9 cellular contexts compared by ENCODE assay signal in the genomic region with DNA sequence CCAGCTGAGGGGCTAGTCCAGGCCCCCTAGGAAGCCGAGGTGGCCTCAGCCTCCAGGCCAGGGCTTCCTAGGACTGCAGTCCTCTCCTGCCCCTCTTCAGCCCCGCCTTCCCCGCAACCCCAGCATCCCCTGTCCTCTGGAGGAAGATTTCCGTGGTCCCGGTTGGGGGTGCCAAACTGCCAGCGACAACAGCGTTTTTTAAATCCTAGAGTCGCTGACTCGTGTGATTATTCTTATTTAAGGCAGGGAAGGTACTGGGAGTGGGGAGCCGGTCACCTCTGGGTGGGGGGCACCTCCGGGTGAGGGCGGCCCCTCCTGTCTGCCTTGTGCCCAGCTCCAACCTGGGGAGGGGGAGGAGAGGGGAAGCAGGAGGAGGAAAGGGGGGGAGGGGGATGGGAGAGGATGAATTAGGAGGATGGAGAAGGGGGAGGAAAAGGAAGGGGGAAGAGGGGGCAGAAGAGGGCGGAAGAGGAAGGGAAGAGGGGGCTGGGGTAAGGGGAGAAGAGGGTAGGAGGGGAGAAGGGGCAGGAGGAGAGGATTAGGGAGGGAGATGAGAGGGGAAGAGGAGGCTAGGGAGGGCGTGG.
DNase-seq lines count a peak whose midpoint lies in the region; TF ChIP-seq lines count a peak whose summit lies in the region.
"Had no signal": no experiment of that assay in that cellular context is flagged by ENCODE, and none has a peak within 500 bp of the region (broad histone marks: within the 10 kb centered on the region; RNA-seq: fewer than 3 reads in every experiment).

No MANE protein-coding gene starts in this region.

- no peak overlapping the region for H3K4ac ChIP-seq in neuronal stem cell (ENCODE audit: low read length)

- WGBS in esophagus muscularis mucosa = 44% methylated on average over 11 of the region's 14 CpGs
- WGBS in neuronal stem cell (ENCODE audit: extremely low coverage in 2 of 2, insufficient read length in 2 of 2, insufficient replicate concordance in 1 of 2), 2 donors = no CpG with 5 or more reads among the region's 14 CpGs

- TF ChIP-seq CTCF in esophagus muscularis mucosa (IDR thresholded peaks at IDR 0.05) = no peak

- H2BK12ac ChIP-seq in neuronal stem cell (ENCODE audit: low read length) = no peak overlapping the region

- H3K9me3 ChIP-seq in BLaER1 (peaks cover 13% of the 10 kb centered on the region), NT2/D1 (ENCODE audit: insufficient read depth, low read length) (peaks cover 12% of the 10 kb centered on the region), esophagus muscularis mucosa (peaks cover 0 to 12% (median 8%) of the 10 kb centered on the region in 4 donors), neuronal stem cell (replicated peaks in 1 of 2; ENCODE audit: control insufficient read depth in 2 of 2, insufficient read depth in 1 of 2, low read depth in 1 of 2, low read length in 2 of 2) (peaks cover 0 to 2% of the 10 kb centered on the region in 2 donors)

- peak overlapping the region; percentile 88 for H2BK15ac ChIP-seq in neuronal stem cell (ENCODE audit: low read length)

- peak overlapping the region; percentile 97 for H2BK5ac ChIP-seq in neuronal stem cell (ENCODE audit: low read length)

- intact Hi-C loops in esophagus muscularis mucosa (cut with DNase I) = no loop called here

- H2AFZ ChIP-seq in neuronal stem cell (ENCODE audit: low read length) = peak overlapping the region; percentile 85

- H3K36me3 ChIP-seq in BLaER1 (peaks cover 4% of the 10 kb centered on the region; the same call in 1 of the 2 replicates), NT2/D1 (ENCODE audit: insufficient read depth, insufficient read length, low read length) (peaks cover 4% of the 10 kb centered on the region), esophagus muscularis mucosa (no peaks in the 10 kb centered on the region), neuronal stem cell (replicated peaks in 1 of 2; ENCODE audit: control insufficient read depth in 2 of 2, insufficient read depth in 2 of 2, low read length in 2 of 2) (no peaks in the 10 kb centered on the region)

- H3K4me3 ChIP-seq in BLaER1 = no peak overlapping the region
- H3K4me3 ChIP-seq in NT2/D1 (ENCODE audit: insufficient read length, low read depth) = peak overlapping the region; percentile 49
- peak overlapping the region in 1 of 4 donors; percentile 44 for H3K4me3 ChIP-seq in esophagus muscularis mucosa
- H3K4me3 ChIP-seq in neuronal stem cell (ENCODE audit: low read length in 2 of 2) = peak overlapping the region in 1 of 2 donors; percentile 41

- TF ChIP-seq POLR2A in esophagus muscularis mucosa (IDR thresholded peaks at IDR 0.05; ENCODE audit: low read depth) = no peak

- no peak overlapping the region for H3K14ac ChIP-seq in neuronal stem cell (ENCODE audit: low read length)

- H3K23ac ChIP-seq in neuronal stem cell (ENCODE audit: low read depth, low read length, poor library complexity) = no peak overlapping the region

- H2AK5ac ChIP-seq in neuronal stem cell (ENCODE audit: low read depth, low read length) = peak overlapping the region; percentile 91

- no peak for TF ChIP-seq EP300 in esophagus muscularis mucosa (IDR thresholded peaks at IDR 0.05)

- H3K18ac ChIP-seq in neuronal stem cell (ENCODE audit: low read length) = peak overlapping the region; percentile 95

- peak overlapping the region; percentile 85 for H3K27ac ChIP-seq in BLaER1
- H3K27ac ChIP-seq in esophagus muscularis mucosa (replicated peaks in 1 of 4) = peak overlapping the region; percentile 60 to 75 (median 71)
- H3K27ac ChIP-seq in neuronal stem cell (replicated peaks; ENCODE audit: low read length) = peak overlapping the region; percentile 91

- no peaks in the 10 kb centered on the region for H4K20me1 ChIP-seq in BLaER1

- DNase-seq in NT2/D1 (ENCODE audit: low read depth, low spot score) = no peak
- no peak for DNase-seq in esophagus muscularis mucosa (ENCODE audit: extremely low spot score)
- DNase-seq in neuronal stem cell (ENCODE audit: low spot score) = peak; percentile 67
- no peak for DNase-seq in NCI-H128 (lab: John Stamatoyannopoulos, UW; ENCODE audit: unreplicated experiment)
- no peak for DNase-seq in occipital lobe (lab: John Stamatoyannopoulos, UW)
- no peak for DNase-seq in MV-4-11 (lab: John Stamatoyannopoulos, UW)
- DNase-seq in SW 1271 (lab: John Stamatoyannopoulos, UW) = no peak
- DNase-seq: amniotic stem cell had no signal

- H3K27me3 ChIP-seq in BLaER1 (no peaks in the 10 kb centered on the region), NT2/D1 (ENCODE audit: insufficient read depth, insufficient read length) (no peaks in the 10 kb centered on the region), esophagus muscularis mucosa (peaks cover 0 to 14% (median 3%) of the 10 kb centered on the region in 4 donors), neuronal stem cell (ENCODE audit: control insufficient read depth in 3 of 3, insufficient read depth in 3 of 3, low read depth in 1 of 3, low read length in 3 of 3) (no peaks in the 10 kb centered on the region)

- no peaks in the 10 kb centered on the region for H3K79me1 ChIP-seq in neuronal stem cell (ENCODE audit: low read depth, low read length)

- H2BK120ac ChIP-seq in neuronal stem cell (ENCODE audit: low read depth, low read length) = peak overlapping the region; percentile 92

- no peak overlapping the region for H4K8ac ChIP-seq in neuronal stem cell (ENCODE audit: low read depth, low read length)

- H3K4me1 ChIP-seq in BLaER1 (peaks cover 69% of the 10 kb centered on the region), NT2/D1 (ENCODE audit: insufficient read depth, insufficient read length) (peaks cover 25% of the 10 kb centered on the region), esophagus muscularis mucosa (peaks cover 18 to 33% (median 32%) of the 10 kb centered on the region in 4 donors), neuronal stem cell (ENCODE audit: control insufficient read depth in 2 of 2, insufficient read depth in 1 of 2, low read depth in 1 of 2, low read length in 2 of 2) (peaks cover 26 to 40% of the 10 kb centered on the region in 2 donors)

- H4K91ac ChIP-seq in neuronal stem cell (ENCODE audit: low read depth, low read length, poor library complexity) = no peak overlapping the region

- H3K9ac ChIP-seq in BLaER1 (0 out of 2 replicates have a peak overlapping the region, but pooled peaks have one; percentile 34), NT2/D1 (ENCODE audit: insufficient read length, low read depth) (peak overlapping the region; percentile 76), neuronal stem cell (ENCODE audit: low read depth, low read length, poor library complexity) (no peak overlapping the region)

- peak overlapping the region; percentile 92 for H3K4me2 ChIP-seq in BLaER1
- peak overlapping the region; percentile 30 for H3K4me2 ChIP-seq in neuronal stem cell (ENCODE audit: insufficient read depth, low read length, poor library complexity, severe bottlenecking)
